ENCODE assay signal across 8 cellular contexts in the genomic region with DNA sequence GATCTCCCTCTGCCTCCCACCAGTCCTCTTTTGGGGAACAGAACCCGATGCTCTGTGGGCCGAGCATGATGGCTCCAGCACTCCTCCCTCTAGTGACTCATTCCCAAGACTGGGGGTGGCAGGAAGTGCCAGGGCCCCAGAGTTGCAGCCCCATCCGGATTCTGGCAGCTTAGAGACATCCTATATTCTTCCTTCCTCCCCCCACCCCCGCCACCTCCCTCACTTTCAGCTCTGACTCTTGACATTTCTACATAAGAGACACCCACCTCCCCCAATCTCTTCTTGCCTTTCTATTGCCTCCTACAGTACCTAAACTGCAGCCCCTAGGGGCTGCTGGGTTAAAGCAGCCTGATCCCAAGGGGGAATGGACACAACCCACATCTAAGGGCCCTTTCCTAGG.
DNase-seq lines count a peak whose midpoint lies in the region; ATAC-seq lines count a peak whose summit lies in the region.

No MANE protein-coding gene starts in this region.

- H3K4me1 Mint-ChIP-seq in stimulated activated naive B cell treated with anti-CD40 and anti-IgM and Interleukin-4, amounts not matched to agents 10 μg/mL and 1 μg/mL and 100 μg/mL, for 72 hours = peaks cover 18 to 20% of the 10 kb centered on the region in 2 donors

- H3K9me3 Mint-ChIP-seq in stimulated activated naive B cell treated with anti-CD40 and anti-IgM and Interleukin-4, amounts not matched to agents 10 μg/mL and 1 μg/mL and 100 μg/mL, for 72 hours = no peaks in the 10 kb centered on the region

- DNase-seq in activated CD4-positive, alpha-beta T cell treated with anti-CD3 and anti-CD28 coated beads for 24 hours (ENCODE audit: low read depth in 2 of 2) = peak; percentile 35 to 45
- no peak for DNase-seq in activated CD4-positive, alpha-beta T cell treated with anti-CD3 and anti-CD28 coated beads for 1 hour
- DNase-seq in activated CD8-positive, alpha-beta memory T cell treated with anti-CD3 and anti-CD28 coated beads for 24 hours = peak; percentile 69
- DNase-seq in iPS-NIHi7 (ENCODE audit: extremely low spot score) (peak; percentile 60), NCI-H1436 treated with DMSO at 0.1 percent for 48 hours (lab: John Stamatoyannopoulos, UW) (no peak)
- peak; percentile 8 for DNase-seq in stimulated activated naive B cell treated with anti-CD40 and anti-IgM and Interleukin-4, amounts not matched to agents 10 μg/mL and 1 μg/mL and 100 μg/mL, for 72 hours

- no peaks in the 10 kb centered on the region for H3K36me3 Mint-ChIP-seq in stimulated activated naive B cell treated with anti-CD40 and anti-IgM and Interleukin-4, amounts not matched to agents 10 μg/mL and 1 μg/mL and 100 μg/mL, for 72 hours

- peak; percentile 81 to 88 for ATAC-seq in stimulated activated naive B cell treated with anti-CD40 and anti-IgM and Interleukin-4, amounts not matched to agents 10 μg/mL and 1 μg/mL and 100 μg/mL, for 72 hours (replicated peaks)
- ATAC-seq in HG03457 (IDR thresholded peaks at IDR 0.05; ENCODE audit: unreplicated experiment) (no peak), HG03095 (IDR thresholded peaks at IDR 0.05; ENCODE audit: unreplicated experiment) (no peak)

- H3K27me3 Mint-ChIP-seq in stimulated activated naive B cell treated with anti-CD40 and anti-IgM and Interleukin-4, amounts not matched to agents 10 μg/mL and 1 μg/mL and 100 μg/mL, for 72 hours = peaks cover 4 to 8% of the 10 kb centered on the region in 2 donors

- peak overlapping the region; percentile 72 for H3K27ac Mint-ChIP-seq in stimulated activated naive B cell treated with anti-CD40 and anti-IgM and Interleukin-4, amounts not matched to agents 10 μg/mL and 1 μg/mL and 100 μg/mL, for 72 hours

- no peak overlapping the region for H3K4me3 Mint-ChIP-seq in stimulated activated naive B cell treated with anti-CD40 and anti-IgM and Interleukin-4, amounts not matched to agents 10 μg/mL and 1 μg/mL and 100 μg/mL, for 72 hours

Comparison
In these comparisons a context has a peak if more than half of its experiments do, and no peak if none do; other contexts are left out.
1. DNase-seq: peak in activated CD4-positive, alpha-beta T cell treated with anti-CD3 and anti-CD28 coated beads for 24 hours (2 of 2), activated CD8-positive, alpha-beta memory T cell treated with anti-CD3 and anti-CD28 coated beads for 24 hours (single experiment), iPS-NIHi7 (single experiment) and stimulated activated naive B cell treated with anti-CD40 and anti-IgM and Interleukin-4, amounts not matched to agents 10 μg/mL and 1 μg/mL and 100 μg/mL, for 72 hours (single experiment); none in activated CD4-positive, alpha-beta T cell treated with anti-CD3 and anti-CD28 coated beads for 1 hour (single experiment) and NCI-H1436 treated with DMSO at 0.1 percent for 48 hours (single experiment).
2. ATAC-seq: peak in stimulated activated naive B cell treated with anti-CD40 and anti-IgM and Interleukin-4, amounts not matched to agents 10 μg/mL and 1 μg/mL and 100 μg/mL, for 72 hours (2 of 2); none in HG03457 (single experiment) and HG03095 (single experiment).